In the genomic region with DNA sequence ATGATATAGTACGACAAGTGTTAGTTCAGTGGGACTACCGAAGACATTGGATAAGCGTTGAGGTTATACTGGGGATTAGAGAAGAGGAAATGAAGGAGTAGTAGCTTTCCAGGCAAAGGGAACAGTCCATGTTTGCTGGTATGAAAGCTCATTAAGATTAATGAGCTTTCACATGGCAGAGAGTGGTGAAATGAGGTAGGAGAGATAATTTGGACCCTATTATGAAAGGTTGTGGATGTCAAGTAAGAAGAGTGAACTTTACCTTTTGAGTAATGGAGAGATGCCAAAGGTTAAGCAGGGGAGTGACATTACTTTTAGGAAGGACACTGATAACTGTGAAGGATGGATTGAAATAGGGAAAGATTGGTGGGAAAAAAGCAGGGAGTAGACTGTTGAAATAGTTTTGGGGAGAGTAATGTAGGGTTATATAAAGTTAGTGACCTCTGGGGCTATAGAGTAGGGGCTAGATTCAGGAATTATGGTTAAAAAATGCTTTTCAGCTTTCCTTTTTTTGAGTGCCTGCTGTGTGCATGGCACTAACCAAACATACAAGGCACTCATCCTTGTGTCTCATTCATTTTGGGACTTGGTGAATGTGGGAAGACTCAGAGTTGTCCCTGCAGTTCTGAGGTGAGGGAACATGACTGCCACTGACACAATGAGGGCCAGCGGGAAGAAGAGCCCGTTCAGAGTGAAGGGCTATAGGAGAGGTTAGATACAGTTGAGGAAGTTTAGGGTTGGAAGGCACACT, we compare ENCODE assay signal across 15 cellular contexts. TPM values are rescaled to one million over a fixed set of nuclear protein-coding genes. Genes with fewer than 3 reads are reported as not detected.
DNase-seq lines count a peak whose midpoint lies in the region; ATAC-seq, FAIRE-seq and TF ChIP-seq lines count a peak whose summit lies in the region.
"Had no signal": no experiment of that assay in that cellular context is flagged by ENCODE, and none has a peak within 500 bp of the region (broad histone marks: within the 10 kb centered on the region; RNA-seq: fewer than 3 reads in every experiment).

No MANE protein-coding gene starts in this region.

- H3K27me3 Mint-ChIP-seq in T-helper 2 cell treated with Interferon-gamma antibody and Interleukin-4, amounts not matched to agents 5 μg/mL and 100 μg/mL, for 36 hours (ENCODE audit: low read depth): no peaks in the 10 kb centered on the region

- H3K4me3 ChIP-seq in BLaER1 treated with 17β-estradiol and CSF1 and Interleukin-3, amounts not matched to agents 10 nM and 100 nM: peak overlapping the region in 2 of 10 experiments; percentile 90 to 95; a peak in 3 of 20 replicates
- no peak overlapping the region for H3K4me3 ChIP-seq in KMS-11 (IDR thresholded peaks at IDR 0.05; ENCODE audit: insufficient read depth, low read depth, low read length)
- H3K4me3 ChIP-seq in mesendoderm (ENCODE audit: low read length): no peak overlapping the region
- H3K4me3 ChIP-seq in gastrocnemius medialis: no peak overlapping the region
- H3K4me3 ChIP-seq: BLaER1, Peyer's patch had no signal

- no peak for FAIRE-seq in HTR-8/SVneo (lab: Jason Lieb, UNC)
- FAIRE-seq: GM19239 had no signal

- ATAC-seq in gastrocnemius medialis: no peak
- ATAC-seq: Right ventricle myocardium inferior had no signal

- H3K4me2 ChIP-seq in BLaER1 treated with 17β-estradiol and CSF1 and Interleukin-3, amounts not matched to agents 10 nM and 100 nM: peak overlapping the region in 10 of 11 experiments; percentile 80 to 95 (median 87); a peak in 16 of 22 replicates
- peak overlapping the region; percentile 87 for H3K4me2 ChIP-seq in KMS-11
- no peak overlapping the region for H3K4me2 ChIP-seq in mesendoderm (ENCODE audit: low read length)

- peaks cover 6% of the 10 kb centered on the region for H3K36me3 Mint-ChIP-seq in T-helper 2 cell treated with Interferon-gamma antibody and Interleukin-4, amounts not matched to agents 5 μg/mL and 100 μg/mL, for 36 hours (ENCODE audit: low read depth)

- TF ChIP-seq CTCF in KMS-11 (conservative IDR thresholded peaks at IDR 0.05; ENCODE audit: low read depth, low read length) (no peak), VCaP (conservative IDR thresholded peaks at IDR 0.05) (no peak), gastrocnemius medialis (IDR thresholded peaks at IDR 0.05 in 4 of 5, conservative IDR thresholded peaks at IDR 0.05 in 1 of 5) (no peak)

- TF ChIP-seq POLR2A in gastrocnemius medialis (IDR thresholded peaks at IDR 0.05): no peak

- peaks cover 0 to 15% (median 6%) of the 10 kb centered on the region in 11 experiments; a peak in 9 of 22 replicates for H3K36me3 ChIP-seq in BLaER1 treated with 17β-estradiol and CSF1 and Interleukin-3, amounts not matched to agents 10 nM and 100 nM
- H3K36me3 ChIP-seq in KMS-11 (ENCODE audit: insufficient read depth) (no peaks in the 10 kb centered on the region), mesendoderm (ENCODE audit: control insufficient read depth, insufficient read depth, low read length) (no peaks in the 10 kb centered on the region), gastrocnemius medialis (no peaks in the 10 kb centered on the region)
- H3K36me3 ChIP-seq: BLaER1, Peyer's patch had no signal

- no peaks in the 10 kb centered on the region for H3K27me3 ChIP-seq in BLaER1 treated with 17β-estradiol and CSF1 and Interleukin-3, amounts not matched to agents 10 nM and 100 nM
- no peaks in the 10 kb centered on the region for H3K27me3 ChIP-seq in KMS-11 (ENCODE audit: insufficient read depth, low read depth)
- H3K27me3 ChIP-seq in mesendoderm (ENCODE audit: insufficient read depth, low read length, poor library complexity): no peaks in the 10 kb centered on the region
- no peaks in the 10 kb centered on the region for H3K27me3 ChIP-seq in gastrocnemius medialis
- H3K27me3 ChIP-seq: BLaER1, Peyer's patch had no signal

- peaks cover 0 to 9% (median 4%) of the 10 kb centered on the region in 11 experiments; a peak in 8 of 22 replicates for H3K9me3 ChIP-seq in BLaER1 treated with 17β-estradiol and CSF1 and Interleukin-3, amounts not matched to agents 10 nM and 100 nM (replicated peaks in 1 of 11)
- no peaks in the 10 kb centered on the region for H3K9me3 ChIP-seq in gastrocnemius medialis
- H3K9me3 ChIP-seq: Peyer's patch had no signal

- no CpG with 5 or more reads among the region's 5 CpGs for WGBS in mesendoderm (ENCODE audit: extremely low coverage, insufficient coverage, low lambda C conversion rate)

- no peak overlapping the region for H2AFZ ChIP-seq in KMS-11 (ENCODE audit: low read depth)

- no peak overlapping the region for H2BK5ac ChIP-seq in mesendoderm (ENCODE audit: low read length)

- H3K4me3 Mint-ChIP-seq in T-helper 2 cell treated with Interferon-gamma antibody and Interleukin-4, amounts not matched to agents 5 μg/mL and 100 μg/mL, for 36 hours: no peak overlapping the region

- no peak overlapping the region for H3K4ac ChIP-seq in mesendoderm (ENCODE audit: low read depth, low read length)

- intact Hi-C loops in gastrocnemius medialis (cut with DNase I; ENCODE audit: low total_unique reads): no loop called here

- no peaks in the 10 kb centered on the region for H3K9me3 Mint-ChIP-seq in T-helper 2 cell treated with Interferon-gamma antibody and Interleukin-4, amounts not matched to agents 5 μg/mL and 100 μg/mL, for 36 hours

- H3K9ac ChIP-seq in BLaER1 treated with 17β-estradiol and CSF1 and Interleukin-3, amounts not matched to agents 10 nM and 100 nM: no peak overlapping the region
- H3K9ac ChIP-seq in KMS-11 (no peak overlapping the region), mesendoderm (ENCODE audit: low read length) (no peak overlapping the region)
- H3K9ac ChIP-seq: BLaER1 had no signal

- in situ Hi-C loops in gastrocnemius medialis (cut with MboI; ENCODE audit: low sequenced_read_pairs in 4 of 4): no loop called here

- H3K79me1 ChIP-seq in mesendoderm (ENCODE audit: low read length): peaks cover 14% of the 10 kb centered on the region

- H2BK15ac ChIP-seq in mesendoderm (replicated peaks; ENCODE audit: low read depth): no peak overlapping the region

- peaks cover 44 to 81% (median 58%) of the 10 kb centered on the region in 10 experiments for H3K4me1 ChIP-seq in BLaER1 treated with 17β-estradiol and CSF1 and Interleukin-3, amounts not matched to agents 10 nM and 100 nM
- H3K4me1 ChIP-seq in KMS-11 (ENCODE audit: low read depth, poor library complexity, severe bottlenecking) (peaks cover 74% of the 10 kb centered on the region), mesendoderm (ENCODE audit: control insufficient read depth, low read depth, low read length) (peaks cover 2% of the 10 kb centered on the region), gastrocnemius medialis (peaks cover 10 to 13% of the 10 kb centered on the region in 2 donors)

- H3K4me1 Mint-ChIP-seq in T-helper 2 cell treated with Interferon-gamma antibody and Interleukin-4, amounts not matched to agents 5 μg/mL and 100 μg/mL, for 36 hours (ENCODE audit: low read depth): peaks cover 24% of the 10 kb centered on the region

- peak overlapping the region; percentile 77 for H3K18ac ChIP-seq in mesendoderm (ENCODE audit: low read length)

- H4K5ac ChIP-seq in mesendoderm (ENCODE audit: low read length): no peak overlapping the region

- H2BK120ac ChIP-seq in mesendoderm (ENCODE audit: low read depth, low read length): no peak overlapping the region

- H4K8ac ChIP-seq in mesendoderm (ENCODE audit: low read depth, low read length): no peak overlapping the region

- no peak overlapping the region for H3K27ac ChIP-seq in BLaER1 treated with 17β-estradiol and CSF1 and Interleukin-3, amounts not matched to agents 10 nM and 100 nM
- H3K27ac ChIP-seq in KMS-11 (peak overlapping the region; percentile 48; the same call in 1 of the 2 replicates), VCaP (peak overlapping the region; percentile 86), mesendoderm (ENCODE audit: low read depth, low read length) (no peak overlapping the region), gastrocnemius medialis (no peak overlapping the region)
- H3K27ac ChIP-seq: BLaER1, Peyer's patch had no signal

- H3K27ac Mint-ChIP-seq in T-helper 2 cell treated with Interferon-gamma antibody and Interleukin-4, amounts not matched to agents 5 μg/mL and 100 μg/mL, for 36 hours: no peak overlapping the region

- no peak overlapping the region for H2AK5ac ChIP-seq in mesendoderm (ENCODE audit: low read length)

- H3K23ac ChIP-seq in mesendoderm (ENCODE audit: low read length): no peak overlapping the region

- H3K79me2 ChIP-seq in KMS-11 (ENCODE audit: insufficient read depth, low read depth) (peaks cover 60% of the 10 kb centered on the region; the same call in 1 of the 2 replicates), mesendoderm (ENCODE audit: control insufficient read depth, insufficient read depth, low read length) (peaks cover 28% of the 10 kb centered on the region)

- no peak overlapping the region for H3K56ac ChIP-seq in mesendoderm (ENCODE audit: low read length)

- peaks cover 0 to 23% (median 0%) of the 10 kb centered on the region in 11 experiments; a peak in 3 of 22 replicates for H4K20me1 ChIP-seq in BLaER1 treated with 17β-estradiol and CSF1 and Interleukin-3, amounts not matched to agents 10 nM and 100 nM
- no peaks in the 10 kb centered on the region for H4K20me1 ChIP-seq in KMS-11 (ENCODE audit: insufficient read depth)
- H4K20me1 ChIP-seq: BLaER1 had no signal

- DNase-seq in mesendoderm: no peak
- DNase-seq in T1000 (lab: John Stamatoyannopoulos, UW): no peak
- no peak for DNase-seq in HTR-8/SVneo (ENCODE audit: insufficient read length, low spot score)
- no peak for DNase-seq in T-helper 2 cell treated with Interferon-gamma antibody and Interleukin-4, amounts not matched to agents 5 μg/mL and 100 μg/mL, for 36 hours (ENCODE audit: low spot score)
- no peak for DNase-seq in gastrocnemius medialis
- DNase-seq: H7, NCI-H1930, NCI-H748 treated with DMSO at 0.1 percent for 48 hours, Peyer's patch had no signal

RNA-seq across cellular contexts. Expression of gene PPP1R21, which starts 2.2 kb away (rescaled TPM):
- 17.2 TPM for polyA plus RNA-seq in mesendoderm (2013, experiment 1 of 2)
- polyA plus RNA-seq in mesendoderm (2013, experiment 2 of 2): 18.9 TPM
- 10 to 100 TPM in 2 of 4 donors, 1 to 10 TPM in 2; 7.5 to 13.5 (median 9.4) TPM for total RNA-seq in gastrocnemius medialis

Comparison
In these comparisons a context has a peak if more than half of its experiments do, and no peak if none do; other contexts are left out.
1. H3K27ac ChIP-seq: peak in KMS-11 (single experiment) and VCaP (single experiment); none in BLaER1 treated with 17β-estradiol and CSF1 and Interleukin-3, amounts not matched to agents 10 nM and 100 nM (0 of 11), mesendoderm (single experiment) and gastrocnemius medialis (0 of 4).